In genomic region chr4:117968606-117969005, GRCh38 we compare ENCODE assay signal across 17 cellular contexts.
"Had no signal": no experiment of that assay in that cellular context is flagged by ENCODE, and none has a peak within 500 bp of the region (broad histone marks: within the 10 kb centered on the region; RNA-seq: fewer than 3 reads in every experiment).

No MANE protein-coding gene starts in this region.

- H3K9me3 Mint-ChIP-seq: type B pancreatic cell had no signal

- H3K4me1 Mint-ChIP-seq: stimulated activated memory B cell treated with anti-CD40 and anti-IgM and Interleukin-4, amounts not matched to agents 10 μg/mL and 1 μg/mL and 100 μg/mL, for 72 hours had no signal

- H3K27me3 Mint-ChIP-seq: natural killer cell treated with Interleukin-12 subunit alpha and Interleukin-12 subunit beta and Interleukin-15 and Interleukin-18, amount 100 ng/mL, for 72 hours; stimulated activated memory B cell treated with anti-CD40 and anti-IgM and Interleukin-4, amounts not matched to agents 10 μg/mL and 1 μg/mL and 100 μg/mL, for 72 hours; type B pancreatic cell had no signal

- DNase-seq: activated CD4-positive, alpha-beta T cell treated with anti-CD3 and anti-CD28 coated beads for 1 hour; activated CD4-positive, alpha-beta T cell treated with anti-CD3 and anti-CD28 coated beads, Interleukin-2, amount 50 U/mL, for 4 hours; activated effector memory CD4-positive, alpha-beta T cell treated with anti-CD3 and anti-CD28 coated beads, Interleukin-2, amount 50 U/mL, for 16 hours; activated naive CD4-positive, alpha-beta T cell treated with anti-CD3 and anti-CD28 coated beads, Interleukin-2, amount 50 U/mL, for 16 hours; activated T-cell treated with anti-CD3 and anti-CD28 coated beads, Interleukin-2, amount 50 U/mL, for 72 hours; effector CD8-positive, alpha-beta T cell; lower lobe of right lung; posterior cingulate gyrus; retina; spleen; stimulated activated CD4-positive, alpha-beta T cell treated with anti-CD3 and anti-CD28 coated beads, Interleukin-4, amount 100 ng/mL, for 4 hours; testis; WERI-Rb-1 had no signal

- H3K36me3 Mint-ChIP-seq: natural killer cell treated with Interleukin-12 subunit alpha and Interleukin-12 subunit beta and Interleukin-15 and Interleukin-18, amount 100 ng/mL, for 72 hours; stimulated activated memory B cell treated with anti-CD40 and anti-IgM and Interleukin-4, amounts not matched to agents 10 μg/mL and 1 μg/mL and 100 μg/mL, for 72 hours; type B pancreatic cell had no signal

- ATAC-seq: activated T-cell treated with anti-CD3 and anti-CD28 coated beads, Interleukin-2, amount 50 U/mL, for 72 hours; lower lobe of right lung; natural killer cell treated with Interleukin-12 subunit alpha and Interleukin-12 subunit beta and Interleukin-15 and Interleukin-18, amount 100 ng/mL, for 72 hours; stimulated activated memory B cell treated with anti-CD40 and anti-IgM and Interleukin-4, amounts not matched to agents 10 μg/mL and 1 μg/mL and 100 μg/mL, for 72 hours had no signal

- H3K27ac Mint-ChIP-seq: activated T-cell treated with anti-CD3 and anti-CD28 coated beads, Interleukin-2, amount 50 U/mL, for 72 hours; natural killer cell treated with Interleukin-12 subunit alpha and Interleukin-12 subunit beta and Interleukin-15 and Interleukin-18, amount 100 ng/mL, for 72 hours; stimulated activated memory B cell treated with anti-CD40 and anti-IgM and Interleukin-4, amounts not matched to agents 10 μg/mL and 1 μg/mL and 100 μg/mL, for 72 hours; type B pancreatic cell had no signal

- FAIRE-seq: endothelial cell of umbilical vein had no signal

- H3K4me3 Mint-ChIP-seq: activated T-cell treated with anti-CD3 and anti-CD28 coated beads, Interleukin-2, amount 50 U/mL, for 72 hours; natural killer cell treated with Interleukin-12 subunit alpha and Interleukin-12 subunit beta and Interleukin-15 and Interleukin-18, amount 100 ng/mL, for 72 hours; stimulated activated memory B cell treated with anti-CD40 and anti-IgM and Interleukin-4, amounts not matched to agents 10 μg/mL and 1 μg/mL and 100 μg/mL, for 72 hours; type B pancreatic cell had no signal
